22 cellular contexts compared by ENCODE assay signal in the genomic region with DNA sequence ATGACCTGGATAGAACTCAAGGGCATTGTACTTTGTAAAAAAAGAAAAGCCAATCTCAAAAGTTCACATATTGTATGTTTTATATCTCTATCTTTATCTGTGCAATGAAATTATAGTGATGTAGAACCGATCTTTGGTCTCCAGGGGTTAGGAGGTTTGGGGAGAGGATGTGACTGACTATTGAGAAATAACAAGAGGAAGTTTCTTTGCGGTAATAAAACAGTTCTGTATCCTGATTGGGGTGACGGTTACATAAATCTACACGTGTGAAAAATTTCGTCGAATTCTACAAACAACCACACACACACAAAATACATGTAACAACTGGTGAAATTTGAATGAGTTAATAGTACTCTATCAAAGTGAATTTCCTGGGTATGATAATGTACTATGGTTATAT.
A peak's percentile ranks its signal among the peaks of the same experiment; 100 is the strongest.
DNase-seq lines count a peak whose midpoint lies in the region; ATAC-seq and TF ChIP-seq lines count a peak whose summit lies in the region.
"Had no signal": no experiment of that assay in that cellular context is flagged by ENCODE, and none has a peak within 500 bp of the region (broad histone marks: within the 10 kb centered on the region; RNA-seq: fewer than 3 reads in every experiment).

No MANE protein-coding gene starts in this region.

- no peak for TF ChIP-seq CTCF in NB4 (IDR thresholded peaks at IDR 0.05; ENCODE audit: low read depth, low read length)

- no peak overlapping the region for H3K4me3 ChIP-seq in NB4 (ENCODE audit: low read depth, low read length)
- H3K4me3 ChIP-seq: PC-9 had no signal

- TF ChIP-seq POLR2A in NB4 (IDR thresholded peaks at IDR 0.05; ENCODE audit: extremely low read depth, insufficient read length): no peak

- no peak for ATAC-seq in HG02885 (IDR thresholded peaks at IDR 0.05; ENCODE audit: poor library complexity, unreplicated experiment)

- peak; percentile 39 for DNase-seq in SIG-M5 treated with dmso at 0.1 percent for 504 hours (lab: John Stamatoyannopoulos, UW; ENCODE audit: unreplicated experiment)
- no peak for DNase-seq in SIG-M5 (lab: John Stamatoyannopoulos, UW)
- peak; percentile 77 for DNase-seq in NB4 (ENCODE audit: low read depth)
- peak; percentile 87 for DNase-seq in SKM-1 (lab: John Stamatoyannopoulos, UW; ENCODE audit: unreplicated experiment)
- no peak for DNase-seq in NCI-H2196 (lab: John Stamatoyannopoulos, UW; ENCODE audit: unreplicated experiment)
- DNase-seq in NCI-H345 treated with DMSO at 0.1 percent for 48 hours (lab: John Stamatoyannopoulos, UW; ENCODE audit: unreplicated experiment): no peak
- no peak for DNase-seq in ecto neural progenitor cell (ENCODE audit: low spot score)
- DNase-seq: ACHN; CD8-positive, alpha-beta memory T cell; NCI-H1092 treated with DMSO at 0.1 percent for 48 hours; NCI-H1436 treated with DMSO at 0.1 percent for 48 hours; NCI-H2029; NCI-H226; NCI-H524; NCI-H774; NK-92 treated with Interleukin-12 subunit alpha and Interleukin-12 subunit beta, amount 100 ng/mL, for 24 hours; PC-9; RPMI8226; SHP77; SK-N-SH; T-helper 1 cell had no signal

Comparison
In these comparisons a context has a peak if more than half of its experiments do, and no peak if none do; other contexts are left out.
1. DNase-seq: peak in SIG-M5 treated with dmso at 0.1 percent for 504 hours (single experiment), NB4 (single experiment) and SKM-1 (single experiment); none in SIG-M5 (single experiment), NCI-H2196 (single experiment), NCI-H345 treated with DMSO at 0.1 percent for 48 hours (single experiment) and ecto neural progenitor cell (single experiment).